In the genomic region with DNA sequence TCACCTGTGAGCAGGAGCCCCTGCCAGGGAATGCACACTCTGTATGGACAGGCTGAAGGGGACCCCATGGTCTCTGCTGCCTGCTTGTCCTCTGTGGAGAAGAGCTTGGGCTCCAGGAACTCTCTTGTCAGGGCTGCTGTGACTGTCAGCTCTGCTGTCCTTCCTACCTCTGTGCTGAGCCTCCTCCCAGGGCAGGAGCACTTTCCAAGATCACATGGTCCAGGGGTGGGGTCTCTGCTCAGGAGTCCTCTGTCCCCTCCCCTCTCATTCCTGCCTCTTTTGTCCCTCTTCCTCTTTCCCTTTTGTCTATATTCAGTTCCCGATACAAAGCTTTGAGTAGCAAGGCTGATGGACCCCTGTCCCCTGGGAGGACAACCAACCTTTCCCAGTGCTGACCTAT, we compare ENCODE assay signal across 26 cellular contexts. TPM values are rescaled to one million over a fixed set of nuclear protein-coding genes. Genes with fewer than 3 reads are reported as not detected.
DNase-seq lines count a peak whose midpoint lies in the region; ATAC-seq and TF ChIP-seq lines count a peak whose summit lies in the region.
"Had no signal": no experiment of that assay in that cellular context is flagged by ENCODE, and none has a peak within 500 bp of the region (broad histone marks: within the 10 kb centered on the region; RNA-seq: fewer than 3 reads in every experiment).

Gene CEACAM7, minus strand, starts transcription at position 173 of the 400 bp plus-strand sequence. Its CDS starts 105 bp downstream, at position 68.

- in situ Hi-C loops in transverse colon (cut with MboI; ENCODE audit: low pct_ligation_motif_present in 1 of 4, low pct_unique_long_range_greater_than_20kb in 1 of 4, low sequenced_read_pairs in 3 of 4) = loop anchor here in 1 of 4 donors (10.0 kb wide), 1 partner anchor 137 kb away; no protein-coding TSS in a partner anchor

- H3K9me3 ChIP-seq in endodermal cell (ENCODE audit: control insufficient read depth, low read length) (no peaks in the 10 kb centered on the region), transverse colon (no peaks in the 10 kb centered on the region)

- peaks cover 80% of the 10 kb centered on the region for H3K9me3 Mint-ChIP-seq in endodermal cell

- no peak within 1 kb of the TSS for H3K9ac ChIP-seq in endodermal cell (ENCODE audit: extremely low read depth, low read length, poor library complexity, severe bottlenecking)

- no peak within 1 kb of the TSS for H3K27ac Mint-ChIP-seq in endodermal cell
- H3K27ac Mint-ChIP-seq: CD8-positive, alpha-beta T cell had no signal

- peak; percentile 87 for TF ChIP-seq POLR2A in transverse colon (IDR thresholded peaks at IDR 0.05)

- H3K36me3 Mint-ChIP-seq in endodermal cell (ENCODE audit: low read depth) = no peaks in the 10 kb centered on the region
- H3K36me3 Mint-ChIP-seq: CD8-positive, alpha-beta T cell had no signal

- H3K27ac ChIP-seq in endodermal cell (ENCODE audit: low read depth, low read length) = no peak within 1 kb of the TSS
- peak within 1 kb of the TSS in 3 of 4 donors; percentile 58 to 67 (median 60) for H3K27ac ChIP-seq in transverse colon
- H3K27ac ChIP-seq: A549, C4-2B had no signal

- no peaks in the 10 kb centered on the region for H3K36me3 ChIP-seq in endodermal cell (ENCODE audit: control insufficient read depth, insufficient read depth, low read length)
- H3K36me3 ChIP-seq in transverse colon = no peaks in the 10 kb centered on the region

- TF ChIP-seq EP300 in transverse colon (IDR thresholded peaks at IDR 0.05; ENCODE audit: low read depth) = no peak

- H3K27me3 ChIP-seq in endodermal cell (ENCODE audit: control insufficient read depth, insufficient read depth, low read length, poor library complexity, severe bottlenecking) (no peaks in the 10 kb centered on the region), transverse colon (no peaks in the 10 kb centered on the region)

- intact Hi-C loops in transverse colon (cut with DNase I; ENCODE audit: low total_unique reads) = no loop called here

- ATAC-seq in GM19397 (IDR thresholded peaks at IDR 0.05; ENCODE audit: unreplicated experiment) = no peak
- no peak for ATAC-seq in GM18502 (IDR thresholded peaks at IDR 0.05; ENCODE audit: poor library complexity, unreplicated experiment)
- no peak for ATAC-seq in GM19023 (IDR thresholded peaks at IDR 0.05; ENCODE audit: unreplicated experiment)
- ATAC-seq: A549; CD8-positive, alpha-beta T cell; HepG2 had no signal

- peaks cover 7% of the 10 kb centered on the region for H3K27me3 Mint-ChIP-seq in endodermal cell (ENCODE audit: insufficient read depth)

- WGBS in endodermal cell (ENCODE audit: insufficient coverage in 1 of 2, insufficient read length in 1 of 2), 2 experiments = 67 to 81% methylated on average over 1 of the region's 1 CpG
- WGBS in transverse colon (ENCODE audit: low coverage in 1 of 2), 2 donors = 80 to 100% methylated on average over 1 of the region's 1 CpG

- peak; percentile 16 for DNase-seq in NCI-H69 (lab: John Stamatoyannopoulos, UW)
- peak; percentile 52 for DNase-seq in endodermal cell
- peak; percentile 43 for DNase-seq in islet precursor cell
- DNase-seq in transverse colon = peak; percentile 72
- no peak for DNase-seq in NCI-H526 (lab: John Stamatoyannopoulos, UW)
- DNase-seq: AML-193, Caco-2, Karpas-422, NCI-H1092 treated with DMSO at 0.1 percent for 48 hours, NCI-H1436, NCI-H187 treated with DMSO at 0.1 percent for 48 hours, NCI-H2107, NCI-H446, NCI-H524 treated with DMSO at 0.1 percent for 48 hours, Right ventricle myocardium superior, RPMI8226 had no signal

- H3K4me1 ChIP-seq in endodermal cell (ENCODE audit: control insufficient read depth, insufficient read depth, low read length) (no peaks in the 10 kb centered on the region), transverse colon (no peaks in the 10 kb centered on the region)
- H3K4me1 ChIP-seq: A549, Caco-2 had no signal

- H3K4me1 Mint-ChIP-seq in endodermal cell = no peaks in the 10 kb centered on the region

- H3K4me3 ChIP-seq in endodermal cell (ENCODE audit: low read length) (no peak within 1 kb of the TSS), transverse colon (peak within 1 kb of the TSS in 1 of 4 donors; percentile 36)
- H3K4me3 ChIP-seq: A549 had no signal

- no peak within 1 kb of the TSS for H3K4me3 Mint-ChIP-seq in endodermal cell
- H3K4me3 Mint-ChIP-seq: CD8-positive, alpha-beta T cell had no signal

- TF ChIP-seq CTCF in endodermal cell (conservative IDR thresholded peaks at IDR 0.05) (no peak), transverse colon (IDR thresholded peaks at IDR 0.05) (no peak)

RNA-seq across cellular contexts. Expression of gene CEACAM7, which starts in this region (rescaled TPM):
- total RNA-seq in endodermal cell (not detected), transverse colon (1,000 to 10,000 TPM in 3 of 4 donors, 10 to 100 TPM in 1; 26.3 to 2,498 (median 1,946) TPM)
- polyA plus RNA-seq in endodermal cell (2013, experiment 1 of 2) = not detected
- polyA plus RNA-seq in endodermal cell (2013, experiment 2 of 2) = not detected
- total RNA-seq: Caco-2; CD8-positive, alpha-beta T cell; HepG2; HT1080; M059J; Right ventricle myocardium superior; SK-MEL-5 had no signal
- polyA plus RNA-seq: HepG2 had no signal

Comparison
In these comparisons a context has a peak if more than half of its experiments do, and no peak if none do; other contexts are left out.
1. RNA of gene CEACAM7 (total RNA-seq): 26.3 to 2,498 TPM in transverse colon; not detected in endodermal cell; every median in the first group is over 10 times any median in the second.
2. Peak in DNase-seq in endodermal cell; RNA of the gene not detected or under 1 TPM.
3. DNase-seq: peak in NCI-H69 (single experiment), islet precursor cell (single experiment) and transverse colon (single experiment); none in NCI-H526 (0 of 2).